Comparison of ENCODE assay signal across 1 cellular context in genomic region chr10:86045896-86046295, GRCh38.
TF ChIP-seq lines count a peak whose summit lies in the region.

No MANE protein-coding gene starts in this region.

TF ChIP-seq in HCT116, 20 proteins besides CTCF, POLR2A, EP300 and RAD21:
- TF ChIP-seq, protein P1, sequence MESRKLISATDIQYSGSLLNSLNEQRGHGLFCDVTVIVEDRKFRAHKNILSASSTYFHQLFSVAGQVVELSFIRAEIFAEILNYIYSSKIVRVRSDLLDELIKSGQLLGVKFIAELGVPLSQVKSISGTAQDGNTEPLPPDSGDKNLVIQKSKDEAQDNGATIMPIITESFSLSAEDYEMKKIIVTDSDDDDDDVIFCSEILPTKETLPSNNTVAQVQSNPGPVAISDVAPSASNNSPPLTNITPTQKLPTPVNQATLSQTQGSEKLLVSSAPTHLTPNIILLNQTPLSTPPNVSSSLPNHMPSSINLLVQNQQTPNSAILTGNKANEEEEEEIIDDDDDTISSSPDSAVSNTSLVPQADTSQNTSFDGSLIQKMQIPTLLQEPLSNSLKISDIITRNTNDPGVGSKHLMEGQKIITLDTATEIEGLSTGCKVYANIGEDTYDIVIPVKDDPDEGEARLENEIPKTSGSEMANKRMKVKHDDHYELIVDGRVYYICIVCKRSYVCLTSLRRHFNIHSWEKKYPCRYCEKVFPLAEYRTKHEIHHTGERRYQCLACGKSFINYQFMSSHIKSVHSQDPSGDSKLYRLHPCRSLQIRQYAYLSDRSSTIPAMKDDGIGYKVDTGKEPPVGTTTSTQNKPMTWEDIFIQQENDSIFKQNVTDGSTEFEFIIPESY (IDR thresholded peaks at IDR 0.05; ENCODE audit: extremely low read depth, insufficient replicate concordance, low read length) = no peak
- no peak for TF ChIP-seq EGR1 (IDR thresholded peaks at IDR 0.05; ENCODE audit: low read depth)
- no peak for TF ChIP-seq JUND (IDR thresholded peaks at IDR 0.05)
- no peak for TF ChIP-seq ELF1 (IDR thresholded peaks at IDR 0.05; ENCODE audit: borderline replicate concordance, low read depth)
- TF ChIP-seq FOSL1 (IDR thresholded peaks at IDR 0.05; ENCODE audit: low read depth) = no peak
- TF ChIP-seq YY1 (IDR thresholded peaks at IDR 0.05; ENCODE audit: extremely low read depth, insufficient replicate concordance, low read depth, low read length) = no peak
- no peak for TF ChIP-seq CEBPB (IDR thresholded peaks at IDR 0.05; ENCODE audit: low read depth)
- TF ChIP-seq CBX3 (IDR thresholded peaks at IDR 0.05; ENCODE audit: low read depth) = no peak
- no peak for TF ChIP-seq ATF3 (IDR thresholded peaks at IDR 0.05)
- no peak for TF ChIP-seq EZH2phosphoT487 (IDR thresholded peaks at IDR 0.05; ENCODE audit: borderline replicate concordance)
- no peak for TF ChIP-seq ZFX (IDR thresholded peaks at IDR 0.05)
- TF ChIP-seq SP1 (IDR thresholded peaks at IDR 0.05; ENCODE audit: low read depth) = no peak
- no peak for TF ChIP-seq SRF (IDR thresholded peaks at IDR 0.05; ENCODE audit: low read depth)
